Comparison of ENCODE assay signal across 38 cellular contexts in the genomic region with DNA sequence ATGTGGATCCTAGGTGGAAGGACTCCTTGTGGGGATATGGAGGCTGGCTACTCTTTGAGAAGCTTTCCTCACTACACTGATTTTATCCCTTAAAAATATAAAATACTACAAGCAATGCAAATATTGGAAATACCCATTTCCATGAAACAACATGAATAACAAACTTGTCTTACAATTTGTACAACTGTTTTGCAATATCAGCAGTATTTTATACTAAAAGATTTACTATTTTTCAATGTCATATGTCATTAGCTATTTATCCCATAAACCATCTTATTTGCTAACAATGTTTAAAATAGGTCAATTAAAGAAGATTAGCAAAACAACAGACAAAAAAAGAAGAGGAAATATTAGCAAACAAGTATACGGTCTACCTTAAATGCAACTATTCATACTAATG.
"Had no signal": no experiment of that assay in that cellular context is flagged by ENCODE, and none has a peak within 500 bp of the region (broad histone marks: within the 10 kb centered on the region; RNA-seq: fewer than 3 reads in every experiment).

No MANE protein-coding gene starts in this region.

- H3K4me1 Mint-ChIP-seq: activated B cell treated with CpG ODN at 0.5 μM for 24 hours; activated CD4-positive, alpha-beta T cell treated with anti-CD3 and anti-CD28 coated beads, Interleukin-2, amount 10 ng/mL, durations not matched to agents 24 days and 14 days; activated naive CD8-positive, alpha-beta T cell treated with anti-CD3 and anti-CD28 coated beads for 36 hours; activated T-helper 17 cell treated with anti-CD3 and anti-CD28 coated beads, Interleukin-2, amount 50 U/mL, for 72 hours; central memory CD8-positive, alpha-beta T cell had no signal

- H3K27ac Mint-ChIP-seq: activated B cell treated with CpG ODN at 0.5 μM for 24 hours; activated CD4-positive, alpha-beta memory T cell treated with anti-CD3 and anti-CD28 coated beads for 36 hours; activated CD4-positive, alpha-beta T cell treated with anti-CD3 and anti-CD28 coated beads, Interleukin-2, amount 10 ng/mL, durations not matched to agents 24 days and 14 days; activated CD8-positive, alpha-beta T cell treated with anti-CD3 and anti-CD28 coated beads for 36 hours; activated naive CD4-positive, alpha-beta T cell treated with anti-CD3 and anti-CD28 coated beads for 36 hours; activated naive CD4-positive, alpha-beta T cell treated with anti-CD3 and anti-CD28 coated beads, Interleukin-2, amount 50 U/mL, for 72 hours; activated naive CD8-positive, alpha-beta T cell treated with anti-CD3 and anti-CD28 coated beads for 36 hours; activated T-cell treated with anti-CD3 and anti-CD28 coated beads, Interleukin-2, amount 50 U/mL, for 72 hours; activated T-helper 1 cell treated with anti-CD3 and anti-CD28 coated beads, Interleukin-12 subunit alpha, Interleukin-12 subunit beta, Interleukin-2, Interleukin-4 antibody, amounts not matched to agents 30 ng/mL and 10 ng/mL and 1 ng/mL, durations not matched to agents 14 hours and 24 hours and 36 hours; activated T-helper 17 cell treated with anti-CD3 and anti-CD28 coated beads, Interleukin-2, amount 50 U/mL, for 72 hours; T-helper 2 cell treated with Interferon-gamma antibody and Interleukin-4, amounts not matched to agents 5 μg/mL and 100 μg/mL, for 36 hours had no signal

- H3K4me3 Mint-ChIP-seq: activated B cell treated with CpG ODN at 0.5 μM for 24 hours; activated CD4-positive, alpha-beta memory T cell treated with anti-CD3 and anti-CD28 coated beads for 36 hours; activated CD4-positive, alpha-beta T cell treated with anti-CD3 and anti-CD28 coated beads, Interleukin-2, amount 10 ng/mL, durations not matched to agents 24 days and 14 days; activated CD8-positive, alpha-beta T cell treated with anti-CD3 and anti-CD28 coated beads for 36 hours; activated naive CD4-positive, alpha-beta T cell treated with anti-CD3 and anti-CD28 coated beads for 36 hours; activated naive CD8-positive, alpha-beta T cell treated with anti-CD3 and anti-CD28 coated beads for 36 hours; activated T-cell treated with anti-CD3 and anti-CD28 coated beads, Interleukin-2, amount 50 U/mL, for 4 hours; activated T-cell treated with anti-CD3 and anti-CD28 coated beads, Interleukin-2, amount 50 U/mL, for 72 hours; activated T-helper 1 cell treated with anti-CD3 and anti-CD28 coated beads, Interleukin-12 subunit alpha, Interleukin-12 subunit beta, Interleukin-2, Interleukin-4 antibody, amounts not matched to agents 30 ng/mL and 10 ng/mL and 1 ng/mL, durations not matched to agents 14 hours and 24 hours and 36 hours; activated T-helper 17 cell treated with anti-CD3 and anti-CD28 coated beads, Interleukin-2, amount 50 U/mL, for 72 hours; central memory CD8-positive, alpha-beta T cell; T-helper 2 cell treated with Interferon-gamma antibody and Interleukin-4, amounts not matched to agents 5 μg/mL and 100 μg/mL, for 36 hours had no signal

- H3K27me3 Mint-ChIP-seq: activated B cell treated with CpG ODN at 0.5 μM for 24 hours; activated CD4-positive, alpha-beta memory T cell treated with anti-CD3 and anti-CD28 coated beads for 36 hours; activated CD4-positive, alpha-beta T cell treated with anti-CD3 and anti-CD28 coated beads, Interleukin-2, amount 10 ng/mL, durations not matched to agents 24 days and 14 days; activated CD8-positive, alpha-beta T cell treated with anti-CD3 and anti-CD28 coated beads for 36 hours; activated naive CD8-positive, alpha-beta T cell treated with anti-CD3 and anti-CD28 coated beads for 36 hours; activated T-helper 17 cell treated with anti-CD3 and anti-CD28 coated beads, Interleukin-2, amount 50 U/mL, for 72 hours; central memory CD8-positive, alpha-beta T cell had no signal

- H3K27me3 ChIP-seq: adrenal gland, body of pancreas, brain microvascular endothelial cell, cardiac muscle cell had no signal

- H3K4me3 ChIP-seq: adrenal gland, body of pancreas, cardiac muscle cell had no signal

- H3K9me3 Mint-ChIP-seq: activated T-helper 17 cell treated with anti-CD3 and anti-CD28 coated beads, Interleukin-2, amount 50 U/mL, for 72 hours had no signal

- FAIRE-seq: astrocyte, bronchial epithelial cell, TTC549 had no signal

- DNase-seq: activated B cell treated with CpG ODN at 0.5 μM for 24 hours; activated CD4-positive, alpha-beta memory T cell treated with anti-CD3 and anti-CD28 coated beads for 36 hours; activated CD4-positive, alpha-beta T cell treated with anti-CD3 and anti-CD28 coated beads for 4 hours; activated CD4-positive, alpha-beta T cell treated with anti-CD3 and anti-CD28 coated beads, Interleukin-2, amount 10 ng/mL, durations not matched to agents 24 days and 14 days; activated CD4-positive, alpha-beta T cell treated with anti-CD3 and anti-CD28 coated beads, Interleukin-2, amount 50 U/mL, for 1 hour; activated CD4-positive, alpha-beta T cell treated with anti-CD3 and anti-CD28 coated beads, Interleukin-2, amount 50 U/mL, for 4 hours; activated CD4-positive, CD25-positive, alpha-beta regulatory T cell treated with anti-CD3 and anti-CD28 coated beads, Interleukin-2, amount 50 U/mL, for 72 hours; activated CD8-positive, alpha-beta memory T cell treated with anti-CD3 and anti-CD28 coated beads, Interleukin-2, amount 50 U/mL, for 4 hours; activated CD8-positive, alpha-beta T cell treated with anti-CD3 and anti-CD28 coated beads for 36 hours; activated effector memory CD4-positive, alpha-beta T cell treated with anti-CD3 and anti-CD28 coated beads, Interleukin-2, amount 50 U/mL, for 16 hours; activated gamma-delta T cell treated with Interleukin-2 at 50 U/mL for 16 hours; activated naive CD4-positive, alpha-beta T cell; activated naive CD4-positive, alpha-beta T cell treated with anti-CD3 and anti-CD28 coated beads for 36 hours; activated naive CD4-positive, alpha-beta T cell treated with anti-CD3 and anti-CD28 coated beads, Interleukin-2, amount 50 U/mL, for 16 hours; activated naive CD8-positive, alpha-beta T cell treated with anti-CD3 and anti-CD28 coated beads for 36 hours; activated T-cell treated with anti-CD3 and anti-CD28 coated beads for 4 hours; activated T-cell treated with anti-CD3 and anti-CD28 coated beads, Interleukin-2, amount 50 U/mL, for 1 hour; activated T-cell treated with anti-CD3 and anti-CD28 coated beads, Interleukin-2, amount 50 U/mL, for 4 hours; activated T-cell treated with anti-CD3 and anti-CD28 coated beads, Interleukin-2, amount 50 U/mL, for 72 hours; adrenal gland; amniotic stem cell; aorta; body of pancreas; brain microvascular endothelial cell; caudate nucleus; cerebellar nuclear complex; T-helper 2 cell; T-helper 9 cell had no signal

- H3K36me3 ChIP-seq: adrenal gland, brain microvascular endothelial cell, cardiac muscle cell had no signal

- ATAC-seq: activated CD8-positive, alpha-beta T cell treated with anti-CD3 and anti-CD28 coated beads for 36 hours; activated naive CD4-positive, alpha-beta T cell treated with anti-CD3 and anti-CD28 coated beads, Interleukin-2, amount 50 U/mL, for 72 hours; activated T-cell treated with anti-CD3 and anti-CD28 coated beads, Interleukin-2, amount 50 U/mL, for 4 hours; activated T-cell treated with anti-CD3 and anti-CD28 coated beads, Interleukin-2, amount 50 U/mL, for 72 hours; activated T-helper 17 cell treated with anti-CD3 and anti-CD28 coated beads, Interleukin-2, amount 50 U/mL, for 72 hours; body of pancreas had no signal

- H3K4me1 ChIP-seq: adrenal gland, body of pancreas had no signal

- H3K27ac ChIP-seq: adrenal gland, body of pancreas, brain microvascular endothelial cell, cardiac muscle cell, VCaP had no signal

- H3K36me3 Mint-ChIP-seq: activated CD4-positive, alpha-beta memory T cell treated with anti-CD3 and anti-CD28 coated beads for 36 hours; activated naive CD4-positive, alpha-beta T cell treated with anti-CD3 and anti-CD28 coated beads, Interleukin-2, amount 50 U/mL, for 72 hours; activated naive CD8-positive, alpha-beta T cell treated with anti-CD3 and anti-CD28 coated beads for 36 hours had no signal

- H3K9me3 ChIP-seq: body of pancreas had no signal
